In the genomic region with DNA sequence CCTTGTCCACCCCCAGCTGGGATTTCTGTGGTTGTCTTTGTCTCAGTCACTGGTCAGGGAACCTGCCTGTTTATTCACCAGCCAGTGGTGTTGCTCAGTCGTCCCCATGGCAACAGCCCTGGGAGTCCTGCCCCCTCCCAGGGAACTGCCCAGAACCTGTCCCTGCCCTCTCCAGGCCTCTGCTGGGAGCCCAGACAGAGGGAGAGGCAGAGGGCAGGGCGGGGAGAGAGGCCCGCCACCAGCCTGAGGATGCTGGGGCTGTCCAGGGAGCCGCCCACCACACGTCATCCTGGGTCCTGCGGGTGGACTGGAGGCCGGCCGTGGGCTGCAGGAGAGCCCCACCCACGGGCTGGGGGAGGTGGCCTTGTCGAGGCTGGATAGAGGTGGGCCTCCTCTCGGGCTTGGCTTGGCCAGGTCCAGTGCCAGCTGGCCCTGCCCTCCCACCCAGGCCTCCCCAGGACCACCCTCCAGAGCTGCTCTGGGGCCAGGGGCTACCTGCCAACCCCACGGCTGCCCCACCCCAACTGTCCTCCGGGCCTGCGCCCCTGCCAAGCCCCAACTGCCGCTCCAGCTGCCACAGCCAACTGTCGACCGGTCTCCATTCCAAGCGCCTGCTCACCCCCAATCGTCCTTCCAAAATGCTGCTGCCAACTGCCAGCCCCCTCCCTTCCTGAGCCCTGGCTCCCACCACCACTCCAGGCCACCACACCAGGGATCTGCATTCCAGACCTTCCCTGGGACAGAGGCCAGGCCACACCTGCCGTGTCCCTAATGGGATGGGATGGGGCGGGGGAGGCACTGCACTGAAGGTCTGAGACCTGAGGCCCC, we compare ENCODE assay signal across 9 cellular contexts. TPM values are rescaled to one million over a fixed set of nuclear protein-coding genes. Genes with fewer than 3 reads are reported as not detected.
A peak's percentile ranks its signal among the peaks of the same experiment; 100 is the strongest.
DNase-seq lines count a peak whose midpoint lies in the region; TF ChIP-seq lines count a peak whose summit lies in the region.
"Had no signal": no experiment of that assay in that cellular context is flagged by ENCODE, and none has a peak within 500 bp of the region (broad histone marks: within the 10 kb centered on the region; RNA-seq: fewer than 3 reads in every experiment).

No MANE protein-coding gene starts in this region.

- H3K36me3 Mint-ChIP-seq in activated naive CD4-positive, alpha-beta T cell treated with anti-CD3 and anti-CD28 coated beads for 36 hours (ENCODE audit: low read depth), result no peaks in the 10 kb centered on the region

- intact Hi-C loops in activated naive CD4-positive, alpha-beta T cell treated with anti-CD3 and anti-CD28 coated beads for 36 hours (cut with micrococcal nuclease), result no loop called here

- no peak overlapping the region for H3K27ac Mint-ChIP-seq in activated naive CD4-positive, alpha-beta T cell treated with anti-CD3 and anti-CD28 coated beads for 36 hours

- CTCF ChIA-PET in activated naive CD4-positive, alpha-beta T cell treated with anti-CD3 and anti-CD28 coated beads for 36 hours (lab: Charles Lee), result no interaction called here

- H3K9me3 Mint-ChIP-seq in activated naive CD4-positive, alpha-beta T cell treated with anti-CD3 and anti-CD28 coated beads for 36 hours, result no peaks in the 10 kb centered on the region

- H3K4me3 ChIP-seq in astrocyte of the cerebellum (ENCODE audit: low read depth, low read length) (no peak overlapping the region), right atrium auricular region (peak overlapping the region in 1 of 2 donors; percentile 9), retinal pigment epithelial cell (ENCODE audit: low read length) (no peak overlapping the region)

- H3K27me3 ChIP-seq in right atrium auricular region, result no peaks in the 10 kb centered on the region

- H3K9me3 ChIP-seq in right atrium auricular region, result no peaks in the 10 kb centered on the region
- H3K9me3 ChIP-seq: neutrophil had no signal

- in situ Hi-C loops in astrocyte of the cerebellum (cut with HindIII; ENCODE audit: low sequenced_read_pairs), result no loop called here

- H3K27ac ChIP-seq in right atrium auricular region, result peak overlapping the region; percentile 69 to 73
- H3K27ac ChIP-seq: neutrophil had no signal

- no peaks in the 10 kb centered on the region for H3K36me3 ChIP-seq in right atrium auricular region
- H3K36me3 ChIP-seq: neutrophil had no signal

- H3K4me3 Mint-ChIP-seq in activated naive CD4-positive, alpha-beta T cell treated with anti-CD3 and anti-CD28 coated beads for 36 hours, result no peak overlapping the region

- peak; percentile 99 for DNase-seq in EL
- peak; percentile 47 for DNase-seq in NCI-H2107 (lab: John Stamatoyannopoulos, UW)
- DNase-seq in astrocyte of the cerebellum (ENCODE audit: low read depth), result peak; percentile 84
- DNase-seq in right atrium auricular region (ENCODE audit: low spot score), result peak; percentile 96
- peak; percentile 71 for DNase-seq in retinal pigment epithelial cell (ENCODE audit: low read depth)
- no peak for DNase-seq in activated naive CD4-positive, alpha-beta T cell treated with anti-CD3 and anti-CD28 coated beads for 36 hours
- no peak for DNase-seq in activated gamma-delta T cell treated with Interleukin-2 at 50 U/mL for 16 hours
- no peak for DNase-seq in stimulated activated CD4-positive, alpha-beta T cell treated with anti-CD3 and anti-CD28 coated beads, Interleukin-2, amount 100 ng/mL, for 48 hours

- H3K4me1 Mint-ChIP-seq in activated naive CD4-positive, alpha-beta T cell treated with anti-CD3 and anti-CD28 coated beads for 36 hours (ENCODE audit: low read depth), result no peaks in the 10 kb centered on the region

- peaks cover 0 to 39% of the 10 kb centered on the region in 2 donors for H3K4me1 ChIP-seq in right atrium auricular region

- H3K27me3 Mint-ChIP-seq in activated naive CD4-positive, alpha-beta T cell treated with anti-CD3 and anti-CD28 coated beads for 36 hours (ENCODE audit: low read depth), result peaks cover 8% of the 10 kb centered on the region

- no peak for TF ChIP-seq CTCF in astrocyte of the cerebellum (IDR thresholded peaks at IDR 0.05; ENCODE audit: low read depth, low read length, missing control alignments)
- TF ChIP-seq CTCF in right atrium auricular region (IDR thresholded peaks at IDR 0.05), result no peak
- no peak for TF ChIP-seq CTCF in retinal pigment epithelial cell (conservative IDR thresholded peaks at IDR 0.05; ENCODE audit: low read depth, low read length)

RNA-seq across cellular contexts. Expression of a gene that starts 4.2 kb away (rescaled TPM):
- 10 to 100 TPM; 12.2 to 17.8 TPM for total RNA-seq in right atrium auricular region
- under 1 TPM; 0.17 to 0.20 TPM for total RNA-seq in activated naive CD4-positive, alpha-beta T cell treated with anti-CD3 and anti-CD28 coated beads for 36 hours

RNA-seq across cellular contexts. Expression of a gene that starts 26.1 kb away (rescaled TPM):
- total RNA-seq in right atrium auricular region, result not detected
- not detected for total RNA-seq in activated naive CD4-positive, alpha-beta T cell treated with anti-CD3 and anti-CD28 coated beads for 36 hours

RNA-seq across cellular contexts. Expression of a gene that starts 29.8 kb away (rescaled TPM):
- 10 to 100 TPM; 80.6 to 84.0 TPM for total RNA-seq in right atrium auricular region
- 10 to 100 TPM; 38.2 to 38.9 TPM for total RNA-seq in activated naive CD4-positive, alpha-beta T cell treated with anti-CD3 and anti-CD28 coated beads for 36 hours

RNA-seq across cellular contexts. Expression of a gene that starts 59.7 kb away (rescaled TPM):
- total RNA-seq in right atrium auricular region, result 10 to 100 TPM; 41.2 to 43.8 TPM
- total RNA-seq in activated naive CD4-positive, alpha-beta T cell treated with anti-CD3 and anti-CD28 coated beads for 36 hours, result 10 to 100 TPM; 19.4 to 19.5 TPM

Comparison
In these comparisons a context has a peak if more than half of its experiments do, and no peak if none do; other contexts are left out.
1. DNase-seq: peak in EL (single experiment), NCI-H2107 (single experiment), astrocyte of the cerebellum (single experiment), right atrium auricular region (single experiment) and retinal pigment epithelial cell (single experiment); none in activated naive CD4-positive, alpha-beta T cell treated with anti-CD3 and anti-CD28 coated beads for 36 hours (single experiment), activated gamma-delta T cell treated with Interleukin-2 at 50 U/mL for 16 hours (single experiment) and stimulated activated CD4-positive, alpha-beta T cell treated with anti-CD3 and anti-CD28 coated beads, Interleukin-2, amount 100 ng/mL, for 48 hours (0 of 2).
2. RNA of a gene that starts 4.2 kb away (total RNA-seq): 12.2 to 17.8 TPM in right atrium auricular region; 0.17 to 0.20 TPM in activated naive CD4-positive, alpha-beta T cell treated with anti-CD3 and anti-CD28 coated beads for 36 hours; every median in the first group is over 10 times any median in the second.